In the genomic region with DNA sequence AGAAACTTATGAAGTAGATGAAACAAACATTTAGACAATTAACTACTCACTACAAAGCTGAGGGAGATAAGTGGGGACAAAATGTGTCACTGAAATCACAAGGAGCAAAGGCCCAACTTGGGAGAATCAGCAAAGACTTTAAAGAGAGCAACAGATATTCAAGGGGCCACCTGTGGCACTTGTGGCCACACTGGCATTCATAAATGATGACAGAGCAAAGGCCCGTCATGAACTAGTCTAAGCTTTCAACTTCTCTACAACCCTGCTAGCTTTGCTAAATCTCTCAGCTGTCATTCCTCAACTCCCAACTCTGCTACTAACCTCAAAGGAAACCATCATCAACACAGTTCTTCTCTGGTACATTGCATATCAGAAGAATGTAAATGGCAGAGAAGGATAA, we compare ENCODE assay signal across 27 cellular contexts.
"Had no signal": no experiment of that assay in that cellular context is flagged by ENCODE, and none has a peak within 500 bp of the region (broad histone marks: within the 10 kb centered on the region; RNA-seq: fewer than 3 reads in every experiment).

No MANE protein-coding gene starts in this region.

- H3K9me3 Mint-ChIP-seq: activated naive CD4-positive, alpha-beta T cell treated with anti-CD3 and anti-CD28 coated beads, Interleukin-2, amount 50 U/mL, for 24 hours; activated T-helper 1 cell treated with anti-CD3 and anti-CD28 coated beads, Interleukin-12 subunit alpha, Interleukin-12 subunit beta, Interleukin-2, Interleukin-4 antibody, amounts not matched to agents 30 ng/mL and 10 ng/mL and 1 ng/mL, durations not matched to agents 14 hours and 24 hours and 36 hours; central memory CD8-positive, alpha-beta T cell; WTC11 had no signal

- H3K27me3 Mint-ChIP-seq: activated naive CD4-positive, alpha-beta T cell treated with anti-CD3 and anti-CD28 coated beads, Interleukin-2, amount 50 U/mL, for 24 hours; central memory CD8-positive, alpha-beta T cell; T-helper 17 cell had no signal

- ATAC-seq: activated CD8-positive, alpha-beta T cell treated with anti-CD3 and anti-CD28 coated beads, Interleukin-2, amount 10 ng/mL, durations not matched to agents 7 days and 5 days; K562; T-helper 17 cell; WTC11 had no signal

- DNase-seq: activated CD4-positive, alpha-beta T cell treated with anti-CD3 and anti-CD28 coated beads for 48 hours; activated CD4-positive, alpha-beta T cell treated with anti-CD3 and anti-CD28 coated beads, Interleukin-2, amount 50 U/mL, for 4 hours; activated CD4-positive, CD25-positive, alpha-beta regulatory T cell treated with anti-CD3 and anti-CD28 coated beads, Interleukin-2, amount 50 U/mL, for 72 hours; activated CD8-positive, alpha-beta memory T cell treated with anti-CD3 and anti-CD28 coated beads, Interleukin-2, amount 50 U/mL, for 48 hours; activated CD8-positive, alpha-beta T cell treated with anti-CD3 and anti-CD28 coated beads, Interleukin-2, amount 10 ng/mL, durations not matched to agents 7 days and 5 days; activated effector memory CD4-positive, alpha-beta T cell treated with Interleukin-2 at 50 U/mL for 16 hours; activated naive CD4-positive, alpha-beta T cell; activated T-cell treated with anti-CD3 and anti-CD28 coated beads, Interleukin-2, amount 50 U/mL, for 1 hour; aorta; Kasumi-1; NCI-H1417; NCI-H2029; NCI-H2107; NCI-H2171 treated with DMSO at 0.1 percent for 48 hours; NCI-H226; NCI-H510A; NCI-H526 treated with DMSO at 0.1 percent for 48 hours; NCI-H82; NK-92 treated with Interleukin-12 subunit alpha and Interleukin-12 subunit beta, amount 100 ng/mL, for 24 hours; SHP77 treated with DMSO at 0.1 percent for 48 hours; T-helper 17 cell; T-helper 9 cell had no signal

- H3K27ac Mint-ChIP-seq: activated CD8-positive, alpha-beta T cell treated with anti-CD3 and anti-CD28 coated beads, Interleukin-2, amount 10 ng/mL, durations not matched to agents 7 days and 5 days; activated naive CD4-positive, alpha-beta T cell treated with anti-CD3 and anti-CD28 coated beads, Interleukin-2, amount 50 U/mL, for 24 hours; activated T-helper 1 cell treated with anti-CD3 and anti-CD28 coated beads, Interleukin-12 subunit alpha, Interleukin-12 subunit beta, Interleukin-2, Interleukin-4 antibody, amounts not matched to agents 30 ng/mL and 10 ng/mL and 1 ng/mL, durations not matched to agents 14 hours and 24 hours and 36 hours; T-helper 17 cell; WTC11 had no signal

- H3K4me3 ChIP-seq: K562 had no signal

- H3K4me1 Mint-ChIP-seq: activated naive CD4-positive, alpha-beta T cell treated with anti-CD3 and anti-CD28 coated beads, Interleukin-2, amount 50 U/mL, for 24 hours; central memory CD8-positive, alpha-beta T cell; WTC11 had no signal

- H3K36me3 Mint-ChIP-seq: WTC11 had no signal

- H3K4me3 Mint-ChIP-seq: activated CD8-positive, alpha-beta T cell treated with anti-CD3 and anti-CD28 coated beads, Interleukin-2, amount 10 ng/mL, durations not matched to agents 7 days and 5 days; activated naive CD4-positive, alpha-beta T cell treated with anti-CD3 and anti-CD28 coated beads, Interleukin-2, amount 50 U/mL, for 24 hours; activated T-helper 1 cell treated with anti-CD3 and anti-CD28 coated beads, Interleukin-12 subunit alpha, Interleukin-12 subunit beta, Interleukin-2, Interleukin-4 antibody, amounts not matched to agents 30 ng/mL and 10 ng/mL and 1 ng/mL, durations not matched to agents 14 hours and 24 hours and 36 hours; central memory CD8-positive, alpha-beta T cell; T-helper 17 cell; WTC11 had no signal
